Comparison of ENCODE assay signal across 9 cellular contexts in genomic region chr20:53579581-53580375, GRCh38. TPM values are rescaled to one million over a fixed set of nuclear protein-coding genes. Genes with fewer than 3 reads are reported as not detected.
DNase-seq lines count a peak whose midpoint lies in the region; ATAC-seq, FAIRE-seq and TF ChIP-seq lines count a peak whose summit lies in the region.
"Had no signal": no experiment of that assay in that cellular context is flagged by ENCODE, and none has a peak within 500 bp of the region (broad histone marks: within the 10 kb centered on the region; RNA-seq: fewer than 3 reads in every experiment).

No MANE protein-coding gene starts in this region.

- POLR2A ChIA-PET in activated CD8-positive, alpha-beta T cell treated with anti-CD3 and anti-CD28 coated beads for 36 hours (lab: Charles Lee), result interaction anchor here (0.8 to 1.9 kb wide), 11 partner anchors 8 to 370 kb away, joined by 3 to 6 read pairs (median 3); partner anchors contain the start of gene ZNF217

- H3K4me3 Mint-ChIP-seq in activated CD8-positive, alpha-beta T cell treated with anti-CD3 and anti-CD28 coated beads for 36 hours, result peak overlapping the region; percentile 90

- CTCF ChIA-PET in activated CD8-positive, alpha-beta T cell treated with anti-CD3 and anti-CD28 coated beads for 36 hours (lab: Charles Lee), result interaction anchor here (0.7 to 6.4 kb wide), 17 partner anchors 9 to 619 kb away, joined by 3 to 65 read pairs (median 3); no protein-coding TSS in a partner anchor

- no peaks in the 10 kb centered on the region for H3K9me3 Mint-ChIP-seq in activated CD8-positive, alpha-beta T cell treated with anti-CD3 and anti-CD28 coated beads for 36 hours

- in situ Hi-C loops in gastrocnemius medialis (cut with MboI; ENCODE audit: low sequenced_read_pairs in 4 of 4), result loop anchor here (5.0 to 25.0 kb wide), 6 partner anchors 335 to 633 kb away; partner anchors contain the start of gene PFDN4 (in 2 of the 4)

- WGBS in gastroesophageal sphincter (ENCODE audit: low coverage in 1 of 2), 2 donors, result 42 to 60% methylated on average over 7 to 10 of the region's 10 CpGs

- intact Hi-C loops in activated CD8-positive, alpha-beta T cell treated with anti-CD3 and anti-CD28 coated beads for 36 hours (cut with micrococcal nuclease), result loop anchor here (1.0 to 5.0 kb wide), 5 partner anchors 78 to 368 kb away; no protein-coding TSS in a partner anchor
- intact Hi-C loops in gastrocnemius medialis (cut with DNase I; ENCODE audit: low total_unique reads), result loop anchor here (1.0 to 10.0 kb wide), 5 partner anchors 43 to 619 kb away; no protein-coding TSS in a partner anchor

- no peak for TF ChIP-seq POLR2A in gastroesophageal sphincter (IDR thresholded peaks at IDR 0.05)
- no peak for TF ChIP-seq POLR2A in gastrocnemius medialis (IDR thresholded peaks at IDR 0.05)

- TF ChIP-seq CTCF in AG10803 (conservative IDR thresholded peaks at IDR 0.05; ENCODE audit: low read length) (peak; percentile 41), gastroesophageal sphincter (IDR thresholded peaks at IDR 0.05) (no peak), gastrocnemius medialis (IDR thresholded peaks at IDR 0.05 in 4 of 5, conservative IDR thresholded peaks at IDR 0.05 in 1 of 5) (no peak)
- peak; percentile 1 for TF ChIP-seq CTCF in activated CD8-positive, alpha-beta T cell treated with anti-CD3 and anti-CD28 coated beads for 36 hours (IDR thresholded peaks at IDR 0.05)

- H3K9me3 ChIP-seq in gastroesophageal sphincter (no peaks in the 10 kb centered on the region), gastrocnemius medialis (no peaks in the 10 kb centered on the region)

- no peak for TF ChIP-seq EP300 in gastroesophageal sphincter (IDR thresholded peaks at IDR 0.05)

- ATAC-seq in activated CD8-positive, alpha-beta T cell treated with anti-CD3 and anti-CD28 coated beads for 36 hours, result peak; percentile 29
- ATAC-seq in gastroesophageal sphincter, result peak; percentile 44
- ATAC-seq in gastrocnemius medialis, result peak in 1 of 2 donors; percentile 18
- ATAC-seq in HG03442 (IDR thresholded peaks at IDR 0.05; ENCODE audit: unreplicated experiment), result no peak

- H3K4me1 ChIP-seq in gastroesophageal sphincter (peaks cover 13 to 67% (median 23%) of the 10 kb centered on the region in 3 donors), gastrocnemius medialis (peaks cover 30 to 63% of the 10 kb centered on the region in 2 donors)

- peaks cover 77% of the 10 kb centered on the region for H3K36me3 Mint-ChIP-seq in activated CD8-positive, alpha-beta T cell treated with anti-CD3 and anti-CD28 coated beads for 36 hours (ENCODE audit: low read depth)

- H3K27me3 Mint-ChIP-seq in activated CD8-positive, alpha-beta T cell treated with anti-CD3 and anti-CD28 coated beads for 36 hours, result no peaks in the 10 kb centered on the region

- peak overlapping the region; percentile 54 to 76 (median 72) for H3K27ac ChIP-seq in gastroesophageal sphincter
- peak overlapping the region; percentile 39 to 72 (median 60) for H3K27ac ChIP-seq in gastrocnemius medialis

- H3K4me3 ChIP-seq in AG10803 (ENCODE audit: low read length) (peak overlapping the region; percentile 32), gastroesophageal sphincter (peak overlapping the region in 1 of 2 donors; percentile 3), gastrocnemius medialis (peak overlapping the region in 1 of 4 donors; percentile 9)

- peak overlapping the region; percentile 94 for H3K27ac Mint-ChIP-seq in activated CD8-positive, alpha-beta T cell treated with anti-CD3 and anti-CD28 coated beads for 36 hours

- H3K36me3 ChIP-seq in gastroesophageal sphincter (peaks cover 0 to 49% of the 10 kb centered on the region in 2 donors), gastrocnemius medialis (peaks cover 0 to 48% of the 10 kb centered on the region in 2 donors)

- DNase-seq in AG10803 (ENCODE audit: low read depth), result peak; percentile 87
- DNase-seq in HT1080 (ENCODE audit: low read depth), result peak; percentile 68
- DNase-seq in activated CD8-positive, alpha-beta T cell treated with anti-CD3 and anti-CD28 coated beads for 36 hours, result peak; percentile 50
- no peak for DNase-seq in gastrocnemius medialis
- no peak for DNase-seq in frontal cortex (ENCODE audit: low spot score in 2 of 2)
- DNase-seq in NCI-H2081 treated with DMSO at 0.1 percent for 48 hours (lab: John Stamatoyannopoulos, UW), result no peak

- H3K27me3 ChIP-seq in gastroesophageal sphincter, result no peaks in the 10 kb centered on the region
- no peaks in the 10 kb centered on the region for H3K27me3 ChIP-seq in gastrocnemius medialis

- peaks cover 80% of the 10 kb centered on the region for H3K4me1 Mint-ChIP-seq in activated CD8-positive, alpha-beta T cell treated with anti-CD3 and anti-CD28 coated beads for 36 hours (ENCODE audit: low read depth)

- no peak for FAIRE-seq in frontal cortex (lab: Jason Lieb, UNC)
- FAIRE-seq: islet of Langerhans had no signal

RNA-seq across cellular contexts. Expression of gene ZNF217, which starts 13.9 kb away (rescaled TPM):
- total RNA-seq in HT1080 (2014; rRNA removed; shearing (Covaris generic)), result 11.7 and 15.8 TPM in 2 replicates
- polyA plus RNA-seq in HT1080 (2015; cell fraction: cytosol; rRNA removed), result 24.2 and 31.5 TPM in 2 replicates
- 69.5 and 71.3 TPM in 2 replicates for polyA plus RNA-seq in HT1080 (2015; cell fraction: nucleus; rRNA removed)
- total RNA-seq in activated CD8-positive, alpha-beta T cell treated with anti-CD3 and anti-CD28 coated beads for 36 hours, result 10 to 100 TPM; 51.3 to 51.8 TPM
- 10 to 100 TPM; 11.8 to 18.7 (median 15.1) TPM for total RNA-seq in gastroesophageal sphincter
- total RNA-seq in gastrocnemius medialis, result 1 to 10 TPM; 4.1 to 5.9 (median 4.7) TPM
- 4.1 TPM for total RNA-seq in frontal cortex

Comparison
In these comparisons a context has a peak if more than half of its experiments do, and no peak if none do; other contexts are left out.
1. DNase-seq: peak in AG10803 (single experiment), HT1080 (single experiment) and activated CD8-positive, alpha-beta T cell treated with anti-CD3 and anti-CD28 coated beads for 36 hours (single experiment); none in gastrocnemius medialis (0 of 2), frontal cortex (0 of 2) and NCI-H2081 treated with DMSO at 0.1 percent for 48 hours (single experiment).
2. CTCF ChIP-seq: peak in AG10803 (single experiment) and activated CD8-positive, alpha-beta T cell treated with anti-CD3 and anti-CD28 coated beads for 36 hours (single experiment); none in gastroesophageal sphincter (0 of 4) and gastrocnemius medialis (0 of 5).